28 cellular contexts compared by ENCODE assay signal in the genomic region with DNA sequence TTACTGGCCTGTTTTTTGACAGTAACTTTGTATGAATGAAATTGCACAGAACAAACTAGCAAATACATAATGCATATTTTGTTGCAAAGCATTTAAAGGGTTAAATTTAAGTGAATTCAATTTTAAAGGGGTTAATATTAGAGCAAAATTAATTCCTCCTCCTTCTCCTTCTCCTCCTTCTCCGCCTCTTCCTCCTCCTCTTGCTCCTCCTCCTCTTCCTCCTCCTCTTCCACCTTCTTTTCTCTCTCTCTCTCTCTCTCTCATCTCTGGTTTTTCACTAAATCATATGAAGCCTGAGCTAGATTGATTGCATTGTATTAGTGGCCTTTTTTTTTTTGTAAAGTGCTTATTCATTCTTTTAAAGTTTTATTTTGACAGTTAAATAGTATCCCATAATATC.
"Had no signal": no experiment of that assay in that cellular context is flagged by ENCODE, and none has a peak within 500 bp of the region (broad histone marks: within the 10 kb centered on the region; RNA-seq: fewer than 3 reads in every experiment).

No MANE protein-coding gene starts in this region.

- H3K27me3 ChIP-seq: neutrophil, pancreas, spleen, suprapubic skin, testis, tibial artery, transverse colon, upper lobe of right lung, uterus had no signal

- H3K4me2 ChIP-seq: smooth muscle cell had no signal

- H3K4me1 ChIP-seq: testis, upper lobe of right lung had no signal

- H3K9me3 ChIP-seq: neutrophil, pancreas, psoas muscle, spleen, suprapubic skin, testis, tibial artery, transverse colon, upper lobe of right lung, uterus had no signal

- H3K36me3 ChIP-seq: neutrophil, pancreas, spleen, suprapubic skin, transverse colon, upper lobe of right lung, uterus had no signal

- FAIRE-seq: pancreas had no signal

- ATAC-seq: naive thymus-derived CD4-positive, alpha-beta T cell; natural killer cell; pancreas; psoas muscle; right cardiac atrium; sciatic nerve; stimulated activated memory B cell treated with anti-CD40 and anti-IgM and Interleukin-4, amounts not matched to agents 10 μg/mL and 1 μg/mL and 100 μg/mL, for 72 hours; stimulated activated naive CD8-positive, alpha-beta T cell treated with anti-CD3 and anti-CD28 coated beads, Interleukin-15, amount 100 ng/mL, for 72 hours; stimulated activated naive CD8-positive, alpha-beta T cell treated with anti-CD3 and anti-CD28 coated beads, Interleukin-15, Interleukin-2, amounts not matched to agents 100 U/mL and 50 U/mL, for 24 hours; upper lobe of right lung had no signal

- H3K27ac ChIP-seq: neutrophil, pancreas, psoas muscle, skin epidermis, spleen, suprapubic skin, testis, transverse colon, upper lobe of right lung, uterus had no signal

- H3K4me3 ChIP-seq: pancreas, psoas muscle, skin epidermis, smooth muscle cell, spleen, suprapubic skin, testis, tibial artery, transverse colon, upper lobe of right lung, uterus had no signal

- DNase-seq: naive thymus-derived CD4-positive, alpha-beta T cell; natural killer cell; nephron progenitor cell; nucleus accumbens; pancreas; psoas muscle; right cardiac atrium; spleen; stimulated activated CD4-positive, alpha-beta T cell treated with anti-CD3 and anti-CD28 coated beads, Interleukin-12 subunit alpha, Interleukin-12 subunit beta, amount 100 ng/mL, for 4 hours; stimulated activated CD4-positive, alpha-beta T cell treated with anti-CD3 and anti-CD28 coated beads, Interleukin-1b, Interleukin-23, amount 100 ng/mL, for 48 hours; stimulated activated CD4-positive, alpha-beta T cell treated with anti-CD3 and anti-CD28 coated beads, Interleukin-4, amount 100 ng/mL, for 1 hour; stimulated activated CD4-positive, alpha-beta T cell treated with anti-CD3 and anti-CD28 coated beads, Interleukin-4, amount 100 ng/mL, for 4 hours; stimulated activated CD8-positive, alpha-beta memory T cell treated with anti-CD3 and anti-CD28 coated beads, Interleukin-4, amount 100 ng/mL, for 48 hours; stimulated activated naive CD4-positive, alpha-beta T cell; stimulated activated naive CD8-positive, alpha-beta T cell treated with anti-CD3 and anti-CD28 coated beads, Interleukin-15, amount 100 ng/mL, for 72 hours; stimulated activated naive CD8-positive, alpha-beta T cell treated with anti-CD3 and anti-CD28 coated beads, Interleukin-15, Interleukin-2, amounts not matched to agents 100 U/mL and 50 U/mL, for 24 hours; substantia nigra; testis; tibial artery; transverse colon; upper lobe of right lung; uterus had no signal
